In genomic region chr10:75073442-75073841, GRCh38 we compare ENCODE assay signal across 7 cellular contexts.
"Had no signal": no experiment of that assay in that cellular context is flagged by ENCODE, and none has a peak within 500 bp of the region (broad histone marks: within the 10 kb centered on the region; RNA-seq: fewer than 3 reads in every experiment).

No MANE protein-coding gene starts in this region.

- DNase-seq: GM23248, H7, HFFc6 had no signal

- H3K36me3 ChIP-seq: HAP-1 had no signal

- H3K9me3 ChIP-seq: HAP-1 had no signal

- H3K9ac ChIP-seq: GM23248 had no signal

- ATAC-seq: HCT116, HepG2 had no signal

- H3K4me3 ChIP-seq: GM23248, HAP-1 had no signal

- FAIRE-seq: HepG2 had no signal

- H2AFZ ChIP-seq: GM23248 had no signal

- H3K27ac ChIP-seq: GM23248, HL-60 had no signal
